13 cellular contexts compared by ENCODE assay signal in genomic region chr11:105181100-105181499, GRCh38. TPM values are rescaled to one million over a fixed set of nuclear protein-coding genes. Genes with fewer than 3 reads are reported as not detected.
DNase-seq lines count a peak whose midpoint lies in the region; ATAC-seq and TF ChIP-seq lines count a peak whose summit lies in the region.
"Had no signal": no experiment of that assay in that cellular context is flagged by ENCODE, and none has a peak within 500 bp of the region (broad histone marks: within the 10 kb centered on the region; RNA-seq: fewer than 3 reads in every experiment).

No MANE protein-coding gene starts in this region.

- no peaks in the 10 kb centered on the region for H3K79me2 ChIP-seq in mammary epithelial cell (ENCODE audit: insufficient read depth, low read length)

- no peak overlapping the region for H4K8ac ChIP-seq in neuronal stem cell (ENCODE audit: low read depth, low read length)

- H2BK15ac ChIP-seq in neuronal stem cell (ENCODE audit: low read length), result no peak overlapping the region

- no peak overlapping the region for H2AK5ac ChIP-seq in neuronal stem cell (ENCODE audit: low read depth, low read length)

- H3K4me1 ChIP-seq in mammary epithelial cell (ENCODE audit: insufficient read depth, low read length), result no peaks in the 10 kb centered on the region
- H3K4me1 ChIP-seq in Peyer's patch, result no peaks in the 10 kb centered on the region
- no peaks in the 10 kb centered on the region for H3K4me1 ChIP-seq in neuronal stem cell (ENCODE audit: control insufficient read depth in 2 of 2, insufficient read depth in 1 of 2, low read depth in 1 of 2, low read length in 2 of 2)
- H3K4me1 ChIP-seq: testis had no signal

- WGBS in mammary epithelial cell (ENCODE audit: low coverage, missing lambda C conversion rate), result 0% methylated on average over 2 of the region's 2 CpGs
- WGBS in neuronal stem cell (ENCODE audit: extremely low coverage in 2 of 2, insufficient read length in 2 of 2, insufficient replicate concordance in 1 of 2), 2 donors, result no CpG with 5 or more reads among the region's 2 CpGs

- H3K4me3 ChIP-seq in mammary epithelial cell (replicated peaks in 1 of 3; ENCODE audit: insufficient read depth in 1 of 3, low read depth in 2 of 3, low read length in 3 of 3) (no peak overlapping the region), Peyer's patch (no peak overlapping the region), neuronal stem cell (ENCODE audit: low read length in 2 of 2) (no peak overlapping the region)
- H3K4me3 ChIP-seq: testis had no signal

- H4K20me1 ChIP-seq in mammary epithelial cell (ENCODE audit: insufficient read depth, low read length), result no peaks in the 10 kb centered on the region

- no peak overlapping the region for H3K4ac ChIP-seq in neuronal stem cell (ENCODE audit: low read length)

- BruUV-seq in mammary epithelial cell (replicated peaks; lab: Mats Ljungman, UMichigan), result no TSS peak

- H3K23ac ChIP-seq in neuronal stem cell (ENCODE audit: low read depth, low read length, poor library complexity), result no peak overlapping the region

- H3K36me3 ChIP-seq in mammary epithelial cell (ENCODE audit: insufficient read depth, low read length) (no peaks in the 10 kb centered on the region), Peyer's patch (no peaks in the 10 kb centered on the region), neuronal stem cell (replicated peaks in 1 of 2; ENCODE audit: control insufficient read depth in 2 of 2, insufficient read depth in 2 of 2, low read length in 2 of 2) (no peaks in the 10 kb centered on the region)

- intact Hi-C loops in mammary epithelial cell (cut with micrococcal nuclease), result no loop called here

- TF ChIP-seq POLR2A in Peyer's patch (IDR thresholded peaks at IDR 0.05), result no peak

- DNase-seq in COR-L47 (lab: John Stamatoyannopoulos, UW) (peak; percentile 10), NCI-H69 (lab: John Stamatoyannopoulos, UW) (peak; percentile 2), mammary epithelial cell (peak; percentile 41), myocyte (ENCODE audit: low read depth) (peak; percentile 84), Peyer's patch (no peak), neuronal stem cell (ENCODE audit: low spot score) (no peak)
- DNase-seq: activated T-cell treated with anti-CD3 and anti-CD28 coated beads, Interleukin-2, amount 50 U/mL, for 72 hours; endodermal cell; mesendoderm; testis had no signal

- no peak overlapping the region for H4K91ac ChIP-seq in neuronal stem cell (ENCODE audit: low read depth, low read length, poor library complexity)

- H3K9ac ChIP-seq in mammary epithelial cell (ENCODE audit: insufficient read depth, low read length) (no peak overlapping the region), neuronal stem cell (ENCODE audit: low read depth, low read length, poor library complexity) (no peak overlapping the region)

- H3K4me2 ChIP-seq in mammary epithelial cell (ENCODE audit: insufficient read depth, low read depth, low read length) (peak overlapping the region; percentile 36), neuronal stem cell (ENCODE audit: insufficient read depth, low read length, poor library complexity, severe bottlenecking) (no peak overlapping the region)

- no peaks in the 10 kb centered on the region for H3K79me1 ChIP-seq in neuronal stem cell (ENCODE audit: low read depth, low read length)

- no peak overlapping the region for H3K18ac ChIP-seq in neuronal stem cell (ENCODE audit: low read length)

- no peak overlapping the region for H2BK120ac ChIP-seq in neuronal stem cell (ENCODE audit: low read depth, low read length)

- in situ Hi-C loops in mammary epithelial cell (cut with MboI; ENCODE audit: low sequenced_read_pairs in 2 of 2), result no loop called here

- no peak overlapping the region for H2AFZ ChIP-seq in mammary epithelial cell (ENCODE audit: low read depth, low read length)
- H2AFZ ChIP-seq in neuronal stem cell (ENCODE audit: low read length), result no peak overlapping the region

- no peaks in the 10 kb centered on the region for H3K27me3 ChIP-seq in mammary epithelial cell (ENCODE audit: insufficient read depth, low read length)
- no peaks in the 10 kb centered on the region for H3K27me3 ChIP-seq in Peyer's patch
- no peaks in the 10 kb centered on the region for H3K27me3 ChIP-seq in neuronal stem cell (ENCODE audit: control insufficient read depth in 3 of 3, insufficient read depth in 3 of 3, low read depth in 1 of 3, low read length in 3 of 3)
- H3K27me3 ChIP-seq: testis had no signal

- TF ChIP-seq CTCF in mammary epithelial cell (conservative IDR thresholded peaks at IDR 0.05 in 1 of 2, IDR thresholded peaks at IDR 0.05 in 1 of 2; ENCODE audit: extremely low read depth in 1 of 2, insufficient read depth in 1 of 2, low read depth in 1 of 2, low read length in 2 of 2) (no peak), Peyer's patch (IDR thresholded peaks at IDR 0.05) (no peak)

- dilution Hi-C loops in mammary epithelial cell (cut with HindIII; ENCODE audit: low sequenced_read_pairs), result no loop called here

- CTCF ChIA-PET in mammary epithelial cell (lab: Charles Lee; ENCODE audit: low non-redundant PET), result no interaction called here

- H3K27ac ChIP-seq in mammary epithelial cell (ENCODE audit: insufficient read depth, low read depth, low read length) (no peak overlapping the region), Peyer's patch (no peak overlapping the region), neuronal stem cell (replicated peaks; ENCODE audit: low read length) (no peak overlapping the region)
- H3K27ac ChIP-seq: testis had no signal

- no peak overlapping the region for H2BK5ac ChIP-seq in neuronal stem cell (ENCODE audit: low read length)

- H2BK12ac ChIP-seq in neuronal stem cell (ENCODE audit: low read length), result no peak overlapping the region

- H3K14ac ChIP-seq in neuronal stem cell (ENCODE audit: low read length), result no peak overlapping the region

- H3K9me3 ChIP-seq in mammary epithelial cell (replicated peaks; ENCODE audit: insufficient read depth, low read length), result no peaks in the 10 kb centered on the region
- no peaks in the 10 kb centered on the region for H3K9me3 ChIP-seq in Peyer's patch
- H3K9me3 ChIP-seq in neuronal stem cell (replicated peaks in 1 of 2; ENCODE audit: control insufficient read depth in 2 of 2, insufficient read depth in 1 of 2, low read depth in 1 of 2, low read length in 2 of 2), result no peaks in the 10 kb centered on the region
- H3K9me3 ChIP-seq: testis had no signal

- ATAC-seq in HG02885 (IDR thresholded peaks at IDR 0.05; ENCODE audit: poor library complexity, unreplicated experiment) (no peak), GM21367 (IDR thresholded peaks at IDR 0.05; ENCODE audit: unreplicated experiment) (no peak)
- ATAC-seq: activated T-cell treated with anti-CD3 and anti-CD28 coated beads, Interleukin-2, amount 50 U/mL, for 72 hours had no signal

RNA-seq across cellular contexts. Expression of gene CARD18, which starts 41.5 kb away (rescaled TPM):
- total RNA-seq in mammary epithelial cell, result 1 to 10 TPM; 1.4 to 3.5 TPM
- 3.4 TPM for polyA plus RNA-seq in mammary epithelial cell
- polyA minus RNA-seq in mammary epithelial cell, result not detected
- not detected in 2 replicates for total RNA-seq in myocyte
- not detected for polyA plus RNA-seq in myocyte (2012)
- not detected for total RNA-seq in Peyer's patch
- polyA plus RNA-seq in neuronal stem cell (2013, experiment 1 of 2), result not detected
- not detected for polyA plus RNA-seq in neuronal stem cell (2013, experiment 2 of 2)
- total RNA-seq: activated T-cell treated with anti-CD3 and anti-CD28 coated beads, Interleukin-2, amount 50 U/mL, for 72 hours; endodermal cell; T-helper 1 cell treated with Interleukin-12 subunit alpha and Interleukin-12 subunit beta and Interleukin-4 antibody, amounts not matched to agents 30 ng/mL and 1 ng/mL, for 36 hours had no signal

Comparison
In these comparisons a context has a peak if more than half of its experiments do, and no peak if none do; other contexts are left out.
1. DNase-seq: peak in COR-L47 (single experiment), NCI-H69 (single experiment), mammary epithelial cell (single experiment) and myocyte (single experiment); none in Peyer's patch (0 of 3) and neuronal stem cell (single experiment).